ENCODE assay signal across 8 cellular contexts in the genomic region with DNA sequence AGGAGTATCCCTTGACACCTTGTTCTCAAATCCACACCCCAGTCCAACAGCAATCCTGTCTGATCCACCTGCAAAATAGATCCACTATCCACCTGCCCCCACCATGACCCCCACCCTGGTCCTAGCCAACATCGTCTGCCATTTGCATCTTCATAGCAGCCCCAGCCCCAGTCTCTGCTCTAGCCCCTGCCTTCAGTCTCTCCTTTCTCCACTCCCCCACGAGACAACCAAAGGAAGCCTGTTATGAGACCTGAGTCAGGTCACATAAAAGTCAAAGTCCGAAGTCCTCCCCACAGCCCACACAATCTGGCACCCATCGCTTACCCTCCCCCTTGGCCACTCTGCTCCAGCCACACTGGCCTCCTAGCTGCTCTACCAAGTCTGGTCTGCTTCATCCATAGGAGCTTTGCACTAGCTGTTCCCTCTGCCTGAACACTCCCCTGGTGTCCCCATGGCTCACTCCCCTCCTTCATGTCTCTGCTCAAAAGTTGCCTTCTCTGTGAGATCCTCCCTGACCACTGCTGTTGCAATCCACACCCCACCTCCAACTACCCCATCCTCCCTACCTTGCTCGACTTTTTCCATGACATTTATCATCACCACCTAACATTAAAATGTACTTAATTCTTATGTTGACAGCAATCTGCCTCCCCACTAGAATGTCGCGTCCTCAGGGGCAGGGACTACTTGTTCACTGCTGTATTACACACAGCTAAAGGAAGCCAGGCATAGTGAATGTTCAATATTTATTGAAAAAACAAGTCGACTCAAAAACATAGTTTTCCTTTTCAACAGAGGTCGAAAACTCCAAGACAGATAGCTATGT. TPM values are rescaled to one million over a fixed set of nuclear protein-coding genes. Genes with fewer than 3 reads are reported as not detected.
DNase-seq lines count a peak whose midpoint lies in the region; ATAC-seq and TF ChIP-seq lines count a peak whose summit lies in the region.

No MANE protein-coding gene starts in this region.

- H3K4me1 ChIP-seq in Loucy (ENCODE audit: insufficient read depth, low read length, poor library complexity, severe bottlenecking) (peaks cover 44% of the 10 kb centered on the region), subcutaneous abdominal adipose tissue (ENCODE audit: control insufficient read depth in 5 of 5, insufficient read depth in 5 of 5, low read length in 5 of 5) (peaks cover 22 to 53% (median 45%) of the 10 kb centered on the region in 5 donors)

- DNase-seq in CD1c-positive myeloid dendritic cell (ENCODE audit: extremely low spot score) (peak; percentile 52), astrocyte of the hippocampus (ENCODE audit: low read depth, low spot score) (peak; percentile 53), left colon (peak; percentile 75 to 85), COR-L47 (lab: John Stamatoyannopoulos, UW) (no peak), NCI-H510A (lab: John Stamatoyannopoulos, UW) (no peak)

- H3K4me3 ChIP-seq in Loucy (ENCODE audit: low read length, poor library complexity, severe bottlenecking) (peak overlapping the region; percentile 93), subcutaneous abdominal adipose tissue (ENCODE audit: low read depth in 1 of 5, low read length in 5 of 5) (peak overlapping the region; percentile 65 to 100 (median 99))

- intact Hi-C loops in left colon (cut with DNase I, micrococcal nuclease): no loop called here

- ATAC-seq in left colon: peak; percentile 29
- ATAC-seq in HG02852 (IDR thresholded peaks at IDR 0.05; ENCODE audit: unreplicated experiment): no peak

- TF ChIP-seq CTCF in Loucy (conservative IDR thresholded peaks at IDR 0.05; ENCODE audit: low read length): no peak

- H3K9ac ChIP-seq in Loucy (ENCODE audit: low read depth, low read length, poor library complexity, severe bottlenecking) (peak overlapping the region; percentile 94), subcutaneous abdominal adipose tissue (ENCODE audit: low read length in 5 of 5) (peak overlapping the region in 4 of 5 donors; percentile 49 to 61 (median 50))

- H3K4me2 ChIP-seq in Loucy (ENCODE audit: low read depth, low read length, poor library complexity, severe bottlenecking): peak overlapping the region; percentile 97

- H3K9me3 ChIP-seq in Loucy (ENCODE audit: insufficient read depth, low read depth, low read length) (no peaks in the 10 kb centered on the region), subcutaneous abdominal adipose tissue (ENCODE audit: control insufficient read depth in 5 of 5, low read length in 5 of 5) (no peaks in the 10 kb centered on the region)

- peak overlapping the region; percentile 99 for H3K27ac ChIP-seq in subcutaneous abdominal adipose tissue (ENCODE audit: low read depth, low read length)

- peaks cover 48% of the 10 kb centered on the region for H4K20me1 ChIP-seq in Loucy (ENCODE audit: insufficient read depth, low read length, poor library complexity, severe bottlenecking)

- H3K36me3 ChIP-seq in Loucy (ENCODE audit: insufficient read depth, low read length) (no peaks in the 10 kb centered on the region; the same call in 1 of the 2 replicates), subcutaneous abdominal adipose tissue (ENCODE audit: control insufficient read depth in 5 of 5, insufficient read depth in 5 of 5, low read length in 5 of 5) (peaks cover 0 to 26% (median 21%) of the 10 kb centered on the region in 5 donors)

- H3K79me2 ChIP-seq in Loucy (ENCODE audit: insufficient read depth, low read length): peaks cover 75% of the 10 kb centered on the region

- no peak overlapping the region for H2AFZ ChIP-seq in Loucy (ENCODE audit: low read length)

- H3K27me3 ChIP-seq in Loucy (ENCODE audit: insufficient read depth, low read length, poor library complexity, severe bottlenecking) (peaks cover 5% of the 10 kb centered on the region), subcutaneous abdominal adipose tissue (ENCODE audit: control insufficient read depth in 5 of 5, insufficient read depth in 4 of 5, low read length in 5 of 5) (peaks cover 0 to 4% (median 0%) of the 10 kb centered on the region in 5 donors)

- H3F3A ChIP-seq in Loucy (ENCODE audit: low read depth): peaks cover 3% of the 10 kb centered on the region

- H3K9me2 ChIP-seq in Loucy (replicated peaks; ENCODE audit: low read depth, low read length): no peaks in the 10 kb centered on the region

RNA-seq across cellular contexts. Expression of a gene that starts 1.2 kb away (rescaled TPM):
- total RNA-seq in left colon: 1 to 10 TPM; 6.2 to 9.3 TPM

RNA-seq across cellular contexts. Expression of a gene that starts 4.6 kb away (rescaled TPM):
- 100 to 1,000 TPM; 152 to 391 TPM for total RNA-seq in left colon

RNA-seq across cellular contexts. Expression of a gene that starts 20.0 kb away (rescaled TPM):
- 10 to 100 TPM; 30.4 to 32.4 TPM for total RNA-seq in left colon

RNA-seq across cellular contexts. Expression of a gene that starts 20.3 kb away (rescaled TPM):
- 10 to 100 TPM; 30.5 to 31.2 TPM for total RNA-seq in left colon

RNA-seq across cellular contexts. Expression of a gene that starts 24.5 kb away (rescaled TPM):
- total RNA-seq in left colon: 1,000 to 10,000 TPM; 1,556 to 1,578 TPM

Comparison
In these comparisons a context has a peak if more than half of its experiments do, and no peak if none do; other contexts are left out.
1. DNase-seq: peak in CD1c-positive myeloid dendritic cell (single experiment), astrocyte of the hippocampus (single experiment) and left colon (2 of 2); none in COR-L47 (single experiment) and NCI-H510A (single experiment).